Comparison of ENCODE assay signal across 23 cellular contexts in the genomic region with DNA sequence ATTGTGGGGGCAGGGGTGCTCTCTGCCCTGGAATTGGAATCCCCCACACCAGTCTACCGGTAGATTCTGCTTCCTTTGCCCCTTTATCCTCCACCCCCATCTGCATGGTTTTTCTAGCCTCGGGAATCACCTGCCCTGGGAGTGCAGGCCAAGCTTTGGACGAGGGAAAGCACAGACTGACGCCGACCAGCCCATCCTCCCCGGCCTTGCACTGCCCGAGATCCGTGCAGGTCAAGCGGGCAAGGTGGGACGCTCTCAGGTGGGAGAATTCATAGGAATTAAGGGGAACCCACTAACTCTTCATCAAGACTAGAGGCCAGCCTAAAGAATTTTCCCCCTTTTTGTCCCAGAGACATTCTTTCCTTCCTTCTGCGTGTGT. TPM values are rescaled to one million over a fixed set of nuclear protein-coding genes. Genes with fewer than 3 reads are reported as not detected.
DNase-seq lines count a peak whose midpoint lies in the region; ATAC-seq and TF ChIP-seq lines count a peak whose summit lies in the region.
"Had no signal": no experiment of that assay in that cellular context is flagged by ENCODE, and none has a peak within 500 bp of the region (broad histone marks: within the 10 kb centered on the region; RNA-seq: fewer than 3 reads in every experiment).

No MANE protein-coding gene starts in this region.

- intact Hi-C loops in PC-3 (cut with micrococcal nuclease) (loop anchor here (1.0 to 5.0 kb wide), 3 partner anchors 8 to 54 kb away; no protein-coding TSS in a partner anchor), sigmoid colon (cut with DNase I) (no loop called here)
- intact Hi-C loops in activated T-helper 2 cell treated with anti-CD3 and anti-CD28 coated beads, Interferon-gamma antibody, Interleukin-2, Interleukin-4, amounts not matched to agents 10 μg/mL and 5 μg/mL and 100 μg/mL, durations not matched to agents 14 hours and 24 hours and 36 hours (cut with micrococcal nuclease): no loop called here

- H3K4me3 ChIP-seq in PC-3 (ENCODE audit: low read length) (peak overlapping the region; percentile 66), sigmoid colon (no peak overlapping the region), hepatocyte (no peak overlapping the region)
- H3K4me3 ChIP-seq: A549; BLaER1 treated with 17β-estradiol and CSF1 and Interleukin-3, amounts not matched to agents 10 nM and 100 nM; GM23248 had no signal

- H3K36me3 ChIP-seq in PC-3 (ENCODE audit: low read depth, low read length) (no peaks in the 10 kb centered on the region), sigmoid colon (no peaks in the 10 kb centered on the region), hepatocyte (replicated peaks; ENCODE audit: insufficient read depth, low read depth) (no peaks in the 10 kb centered on the region)
- H3K36me3 ChIP-seq: BLaER1 treated with 17β-estradiol and CSF1 and Interleukin-3, amounts not matched to agents 10 nM and 100 nM had no signal

- WGBS in sigmoid colon, 2 donors: 27 to 65% methylated on average over 11 of the region's 11 CpGs
- WGBS in hepatocyte (ENCODE audit: low lambda C conversion rate, missing lambda C conversion rate): 8% methylated on average over 11 of the region's 11 CpGs

- no peak overlapping the region for H3K4me3 Mint-ChIP-seq in activated T-helper 2 cell treated with anti-CD3 and anti-CD28 coated beads, Interferon-gamma antibody, Interleukin-2, Interleukin-4, amounts not matched to agents 10 μg/mL and 5 μg/mL and 100 μg/mL, durations not matched to agents 14 hours and 24 hours and 36 hours (ENCODE audit: low read depth)
- no peak overlapping the region for H3K4me3 Mint-ChIP-seq in progenitor cell of endocrine pancreas (ENCODE audit: low read depth)
- H3K4me3 Mint-ChIP-seq: CD4-positive, alpha-beta T cell had no signal

- peaks cover 8% of the 10 kb centered on the region for H3K4me1 Mint-ChIP-seq in activated T-helper 2 cell treated with anti-CD3 and anti-CD28 coated beads, Interferon-gamma antibody, Interleukin-2, Interleukin-4, amounts not matched to agents 10 μg/mL and 5 μg/mL and 100 μg/mL, durations not matched to agents 14 hours and 24 hours and 36 hours (ENCODE audit: low read depth)
- H3K4me1 Mint-ChIP-seq in progenitor cell of endocrine pancreas (ENCODE audit: low read depth): peaks cover 2% of the 10 kb centered on the region

- no peaks in the 10 kb centered on the region for H3K9me3 ChIP-seq in PC-3 (ENCODE audit: low read length)
- H3K9me3 ChIP-seq in sigmoid colon: no peaks in the 10 kb centered on the region
- no peaks in the 10 kb centered on the region for H3K9me3 ChIP-seq in hepatocyte (ENCODE audit: low read depth)
- H3K9me3 ChIP-seq: A549, SK-N-SH had no signal

- TF ChIP-seq POLR2A in sigmoid colon (IDR thresholded peaks at IDR 0.05): no peak

- H3K9me3 Mint-ChIP-seq in activated T-helper 2 cell treated with anti-CD3 and anti-CD28 coated beads, Interferon-gamma antibody, Interleukin-2, Interleukin-4, amounts not matched to agents 10 μg/mL and 5 μg/mL and 100 μg/mL, durations not matched to agents 14 hours and 24 hours and 36 hours: no peaks in the 10 kb centered on the region
- no peaks in the 10 kb centered on the region for H3K9me3 Mint-ChIP-seq in progenitor cell of endocrine pancreas (ENCODE audit: low read depth)
- H3K9me3 Mint-ChIP-seq: CD4-positive, alpha-beta T cell had no signal

- BruUV-seq in PC-3 (replicated peaks; lab: Mats Ljungman, UMichigan): no TSS peak

- H3K4me1 ChIP-seq in PC-3 (ENCODE audit: insufficient read depth, low read length): peaks cover 52% of the 10 kb centered on the region
- H3K4me1 ChIP-seq in sigmoid colon: peaks cover 0 to 3% (median under 1%) of the 10 kb centered on the region in 4 donors
- no peaks in the 10 kb centered on the region for H3K4me1 ChIP-seq in hepatocyte (ENCODE audit: insufficient read depth)
- H3K4me1 ChIP-seq: A549; BLaER1 treated with 17β-estradiol and CSF1 and Interleukin-3, amounts not matched to agents 10 nM and 100 nM had no signal

- H3K36me3 Mint-ChIP-seq in activated T-helper 2 cell treated with anti-CD3 and anti-CD28 coated beads, Interferon-gamma antibody, Interleukin-2, Interleukin-4, amounts not matched to agents 10 μg/mL and 5 μg/mL and 100 μg/mL, durations not matched to agents 14 hours and 24 hours and 36 hours (ENCODE audit: low read depth): no peaks in the 10 kb centered on the region
- no peaks in the 10 kb centered on the region for H3K36me3 Mint-ChIP-seq in progenitor cell of endocrine pancreas (ENCODE audit: insufficient read depth)

- H3K27ac ChIP-seq in PC-3 (ENCODE audit: low read length) (peak overlapping the region; percentile 61), sigmoid colon (no peak overlapping the region), hepatocyte (no peak overlapping the region)
- H3K27ac ChIP-seq: A549; BLaER1 treated with 17β-estradiol and CSF1 and Interleukin-3, amounts not matched to agents 10 nM and 100 nM; GM23248; KMS-11 had no signal

- peak overlapping the region; percentile 77 for H2AFZ ChIP-seq in PC-3 (ENCODE audit: low read length)
- no peak overlapping the region for H2AFZ ChIP-seq in hepatocyte
- H2AFZ ChIP-seq: GM23248 had no signal

- H3K9ac ChIP-seq in PC-3 (ENCODE audit: low read length): peak overlapping the region; percentile 64
- H3K9ac ChIP-seq: BLaER1 treated with 17β-estradiol and CSF1 and Interleukin-3, amounts not matched to agents 10 nM and 100 nM; GM23248; KMS-11; SK-N-SH had no signal

- TF ChIP-seq EP300 in sigmoid colon (IDR thresholded peaks at IDR 0.05): no peak

- peaks cover 81% of the 10 kb centered on the region for H3K79me2 ChIP-seq in PC-3 (ENCODE audit: low read length)
- H3K79me2 ChIP-seq in hepatocyte: no peaks in the 10 kb centered on the region

- no peak overlapping the region for H3K27ac Mint-ChIP-seq in activated T-helper 2 cell treated with anti-CD3 and anti-CD28 coated beads, Interferon-gamma antibody, Interleukin-2, Interleukin-4, amounts not matched to agents 10 μg/mL and 5 μg/mL and 100 μg/mL, durations not matched to agents 14 hours and 24 hours and 36 hours
- H3K27ac Mint-ChIP-seq in progenitor cell of endocrine pancreas: no peak overlapping the region
- H3K27ac Mint-ChIP-seq: CD4-positive, alpha-beta T cell had no signal

- H4K20me1 ChIP-seq in PC-3 (ENCODE audit: low read length): no peaks in the 10 kb centered on the region
- H4K20me1 ChIP-seq in hepatocyte (ENCODE audit: insufficient read depth, poor library complexity, severe bottlenecking): no peaks in the 10 kb centered on the region

- peak; percentile 20 for ATAC-seq in PC-3
- peak; percentile 18 for ATAC-seq in esophagus mucosa
- ATAC-seq: A549 had no signal

- peaks cover 93% of the 10 kb centered on the region for H3K27me3 Mint-ChIP-seq in activated T-helper 2 cell treated with anti-CD3 and anti-CD28 coated beads, Interferon-gamma antibody, Interleukin-2, Interleukin-4, amounts not matched to agents 10 μg/mL and 5 μg/mL and 100 μg/mL, durations not matched to agents 14 hours and 24 hours and 36 hours (ENCODE audit: low read depth)
- H3K27me3 Mint-ChIP-seq in progenitor cell of endocrine pancreas: peaks cover 98% of the 10 kb centered on the region

- no peaks in the 10 kb centered on the region for H3F3A ChIP-seq in PC-3 (ENCODE audit: low read length, unreplicated experiment)

- H3K9me2 ChIP-seq in PC-3 (replicated peaks; ENCODE audit: low read length): no peaks in the 10 kb centered on the region
- H3K9me2 ChIP-seq in hepatocyte (replicated peaks; ENCODE audit: insufficient read depth): no peaks in the 10 kb centered on the region
- H3K9me2 ChIP-seq: SK-N-SH had no signal

- POLR2A ChIA-PET in PC-3 (lab: Charles Lee; ENCODE audit: unreplicated experiment): interaction anchor here (0.5 to 1.8 kb wide), 5 partner anchors 9 to 133 kb away, joined by 4 to 8 read pairs (median 5); a partner anchor contains a TSS

- CTCF ChIA-PET in PC-3 (lab: Charles Lee): interaction anchor here (0.7 to 1.9 kb wide), 5 partner anchors 9 to 146 kb away, joined by 3 to 14 read pairs (median 4); a partner anchor contains a TSS

- no peaks in the 10 kb centered on the region for H3K27me3 ChIP-seq in PC-3 (ENCODE audit: low read length)
- H3K27me3 ChIP-seq in sigmoid colon: peaks cover 78 to 100% (median 96%) of the 10 kb centered on the region in 3 donors
- H3K27me3 ChIP-seq in hepatocyte: peaks cover 100% of the 10 kb centered on the region

- H3K4me2 ChIP-seq in PC-3 (ENCODE audit: low read length) (peak overlapping the region; percentile 92), hepatocyte (no peak overlapping the region)
- H3K4me2 ChIP-seq: A549; BLaER1 treated with 17β-estradiol and CSF1 and Interleukin-3, amounts not matched to agents 10 nM and 100 nM; KMS-11; SK-N-SH had no signal

- TF ChIP-seq CTCF in PC-3 (conservative IDR thresholded peaks at IDR 0.05; ENCODE audit: low read depth, low read length) (no peak), sigmoid colon (IDR thresholded peaks at IDR 0.05) (no peak), hepatocyte (IDR thresholded peaks at IDR 0.05; ENCODE audit: poor library complexity) (no peak), progenitor cell of endocrine pancreas (IDR thresholded peaks at IDR 0.05; ENCODE audit: unreplicated experiment) (no peak)

- DNase-seq in PC-3: no peak
- DNase-seq in sigmoid colon: peak; percentile 28
- DNase-seq in activated T-helper 2 cell treated with anti-CD3 and anti-CD28 coated beads, Interferon-gamma antibody, Interleukin-2, Interleukin-4, amounts not matched to agents 10 μg/mL and 5 μg/mL and 100 μg/mL, durations not matched to agents 14 hours and 24 hours and 36 hours (ENCODE audit: low spot score): no peak
- DNase-seq in NCI-H2171 (lab: John Stamatoyannopoulos, UW): no peak
- no peak for DNase-seq in hepatocyte (ENCODE audit: low spot score)
- DNase-seq in progenitor cell of endocrine pancreas (ENCODE audit: low spot score, unreplicated experiment): no peak
- DNase-seq: AML-193; CD4-positive, alpha-beta T cell; DMS53; GM23248; HCEC 1CT; IMR-90; MM.1S; NCI-H2029 treated with DMSO at 0.1 percent for 48 hours; NCI-H2227 treated with DMSO at 0.1 percent for 48 hours; NCI-H526 treated with DMSO at 0.1 percent for 48 hours; SK-N-SH had no signal

RNA-seq across cellular contexts. Expression of a gene that starts 9.9 kb away (rescaled TPM):
- total RNA-seq in PC-3 (2014; rRNA removed): 80.8 and 96.5 TPM in 2 replicates
- not detected for total RNA-seq in esophagus mucosa
- 1 to 10 TPM in 2 of 4 donors, under 1 TPM in 2; 0.36 to 1.5 (median 1.0) TPM for total RNA-seq in sigmoid colon
- 10 to 100 TPM; 19.4 to 49.2 (median 26.4) TPM for polyA plus RNA-seq in sigmoid colon
- total RNA-seq in activated T-helper 2 cell treated with anti-CD3 and anti-CD28 coated beads, Interferon-gamma antibody, Interleukin-2, Interleukin-4, amounts not matched to agents 10 μg/mL and 5 μg/mL and 100 μg/mL, durations not matched to agents 14 hours and 24 hours and 36 hours: not detected in 2 replicates
- 0.13 and 0.20 TPM in 2 replicates for total RNA-seq in hepatocyte
- polyA plus RNA-seq in hepatocyte: 0.28 and 0.40 TPM in 2 replicates
- not detected in 2 replicates for total RNA-seq in progenitor cell of endocrine pancreas
- total RNA-seq: CD4-positive, alpha-beta T cell; GM23248; IMR-90 had no signal
- polyA plus RNA-seq: GM23248, IMR-90, SK-N-SH had no signal

RNA-seq across cellular contexts. Expression of a gene that starts 15.4 kb away (rescaled TPM):
- total RNA-seq in PC-3 (2014; rRNA removed) (44.1 and 51.4 TPM in 2 replicates), esophagus mucosa (not detected), sigmoid colon (1 to 10 TPM in 1 of 4 donors, not detected in 3; 2.1 TPM), hepatocyte (not detected in 2 replicates), progenitor cell of endocrine pancreas (not detected in 2 replicates)
- polyA plus RNA-seq in sigmoid colon (10 to 100 TPM in 2 of 3 donors, 1 to 10 TPM in 1; 7.2 to 20.3 (median 17.5) TPM), hepatocyte (1.5 TPM in 1 of 2 replicates, not detected in the other)
- not detected in 2 replicates for total RNA-seq in activated T-helper 2 cell treated with anti-CD3 and anti-CD28 coated beads, Interferon-gamma antibody, Interleukin-2, Interleukin-4, amounts not matched to agents 10 μg/mL and 5 μg/mL and 100 μg/mL, durations not matched to agents 14 hours and 24 hours and 36 hours
- total RNA-seq: CD4-positive, alpha-beta T cell; Daoy; GM23248; IMR-90; NCI-H460 had no signal
- polyA plus RNA-seq: A549, GM23248, IMR-90, SK-N-SH had no signal

RNA-seq across cellular contexts. Expression of a gene that starts 16.1 kb away (rescaled TPM):
- 33.5 and 44.4 TPM in 2 replicates for total RNA-seq in PC-3 (2014; rRNA removed)
- total RNA-seq in esophagus mucosa: not detected
- total RNA-seq in sigmoid colon: 10 to 100 TPM in 1 of 4 donors, 1 to 10 TPM in 1, not detected in 2; 9.1 to 13.5 TPM
- polyA plus RNA-seq in sigmoid colon: 100 to 1,000 TPM; 388 to 572 (median 408) TPM
- not detected in 2 replicates for total RNA-seq in activated T-helper 2 cell treated with anti-CD3 and anti-CD28 coated beads, Interferon-gamma antibody, Interleukin-2, Interleukin-4, amounts not matched to agents 10 μg/mL and 5 μg/mL and 100 μg/mL, durations not matched to agents 14 hours and 24 hours and 36 hours
- not detected in 2 replicates for total RNA-seq in hepatocyte
- not detected in 2 replicates for polyA plus RNA-seq in hepatocyte
- not detected in 2 replicates for total RNA-seq in progenitor cell of endocrine pancreas
- total RNA-seq: CD4-positive, alpha-beta T cell; Daoy; GM23248; IMR-90; NCI-H460 had no signal
- polyA plus RNA-seq: A549, GM23248, IMR-90, SK-N-SH had no signal

Comparison
In these comparisons a context has a peak if more than half of its experiments do, and no peak if none do; other contexts are left out.
1. RNA of a gene that starts 9.9 kb away (total RNA-seq): 80.8 to 96.5 TPM in PC-3; 0.36 to 1.5 TPM in sigmoid colon, 0.13 to 0.20 TPM in hepatocyte, not detected in esophagus mucosa (single experiment), not detected in activated T-helper 2 cell treated with anti-CD3 and anti-CD28 coated beads, Interferon-gamma antibody, Interleukin-2, Interleukin-4, amounts not matched to agents 10 μg/mL and 5 μg/mL and 100 μg/mL, durations not matched to agents 14 hours and 24 hours and 36 hours and not detected in progenitor cell of endocrine pancreas; every median in the first group is over 10 times any median in the second.
2. RNA of a gene that starts 15.4 kb away (total RNA-seq): 44.1 to 51.4 TPM in PC-3; not detected in esophagus mucosa (single experiment), 2.1 TPM in sigmoid colon, not detected in activated T-helper 2 cell treated with anti-CD3 and anti-CD28 coated beads, Interferon-gamma antibody, Interleukin-2, Interleukin-4, amounts not matched to agents 10 μg/mL and 5 μg/mL and 100 μg/mL, durations not matched to agents 14 hours and 24 hours and 36 hours, not detected in hepatocyte and not detected in progenitor cell of endocrine pancreas; every median in the first group is over 10 times any median in the second.